Comparison of ENCODE assay signal across 29 cellular contexts in genomic region chr5:111995701-111996100, GRCh38.
"Had no signal": no experiment of that assay in that cellular context is flagged by ENCODE, and none has a peak within 500 bp of the region (broad histone marks: within the 10 kb centered on the region; RNA-seq: fewer than 3 reads in every experiment).

No MANE protein-coding gene starts in this region.

- H3K4me3 Mint-ChIP-seq: naive thymus-derived CD8-positive, alpha-beta T cell; nephron; neural crest cell; stimulated activated effector memory CD8-positive, alpha-beta T cell treated with anti-CD3 and anti-CD28 coated beads, Interleukin-12 subunit alpha, Interleukin-12 subunit beta, amount 100 ng/mL, for 72 hours; stimulated activated naive CD8-positive, alpha-beta T cell treated with anti-CD3 and anti-CD28 coated beads, Interleukin-15, Interleukin-2, amounts not matched to agents 100 ng/mL and 50 ng/mL, for 24 hours had no signal

- FAIRE-seq: keratinocyte, pancreas, urothelium cell line had no signal

- H3K36me3 ChIP-seq: left lung, lower lobe of right lung, pancreas, prostate gland, suprapubic skin, thoracic aorta, tibial artery, upper lobe of right lung had no signal

- H3K27me3 ChIP-seq: left lung, pancreas, suprapubic skin, tibial artery, upper lobe of right lung had no signal

- H3K36me3 Mint-ChIP-seq: stimulated activated effector memory CD8-positive, alpha-beta T cell treated with anti-CD3 and anti-CD28 coated beads, Interleukin-12 subunit alpha, Interleukin-12 subunit beta, amount 100 ng/mL, for 72 hours had no signal

- H3K27ac ChIP-seq: left lung, lower lobe of right lung, pancreas, prostate gland, skin epidermis, suprapubic skin, thoracic aorta, tibial artery, upper lobe of right lung had no signal

- H3K9me3 ChIP-seq: left lung, lower lobe of right lung, pancreas, prostate gland, suprapubic skin, thoracic aorta, tibial artery, upper lobe of right lung had no signal

- H3K27ac Mint-ChIP-seq: naive thymus-derived CD8-positive, alpha-beta T cell; nephron; stimulated activated effector memory CD8-positive, alpha-beta T cell treated with anti-CD3 and anti-CD28 coated beads, Interleukin-12 subunit alpha, Interleukin-12 subunit beta, amount 100 ng/mL, for 72 hours; stimulated activated naive CD8-positive, alpha-beta T cell treated with anti-CD3 and anti-CD28 coated beads, Interleukin-15, Interleukin-2, amounts not matched to agents 100 ng/mL and 50 ng/mL, for 24 hours had no signal

- ATAC-seq: left cardiac atrium; left lung; lower lobe of right lung; naive thymus-derived CD8-positive, alpha-beta T cell; pancreas; right cardiac atrium; sciatic nerve; stimulated activated effector memory CD8-positive, alpha-beta T cell treated with anti-CD3 and anti-CD28 coated beads, Interleukin-12 subunit alpha, Interleukin-12 subunit beta, amount 100 ng/mL, for 72 hours; upper lobe of right lung had no signal

- H3K4me1 Mint-ChIP-seq: naive thymus-derived CD8-positive, alpha-beta T cell; nephron; neural crest cell; stimulated activated effector memory CD8-positive, alpha-beta T cell treated with anti-CD3 and anti-CD28 coated beads, Interleukin-12 subunit alpha, Interleukin-12 subunit beta, amount 100 ng/mL, for 72 hours had no signal

- DNase-seq: hippocampal formation; kidney glomerular epithelial cell; left cardiac atrium; left lung; lower lobe of right lung; mammary epithelial cell; mesenchymal stem cell; naive thymus-derived CD8-positive, alpha-beta T cell; nucleus accumbens; pancreas; posterior cingulate gyrus; retina; right cardiac atrium; stimulated activated CD4-positive, alpha-beta T cell treated with anti-CD3 and anti-CD28 coated beads, Interleukin-4, amount 100 ng/mL, for 24 hours; stimulated activated naive CD4-positive, alpha-beta T cell; tibial artery; trophoblast cell; upper lobe of right lung had no signal

- H3K4me1 ChIP-seq: left lung, lower lobe of right lung, pancreas, prostate gland, suprapubic skin, tibial artery, upper lobe of right lung had no signal

- H3K4me3 ChIP-seq: left lung, lower lobe of right lung, pancreas, prostate gland, skin epidermis, suprapubic skin, thoracic aorta, tibial artery, upper lobe of right lung had no signal
